In the genomic region with DNA sequence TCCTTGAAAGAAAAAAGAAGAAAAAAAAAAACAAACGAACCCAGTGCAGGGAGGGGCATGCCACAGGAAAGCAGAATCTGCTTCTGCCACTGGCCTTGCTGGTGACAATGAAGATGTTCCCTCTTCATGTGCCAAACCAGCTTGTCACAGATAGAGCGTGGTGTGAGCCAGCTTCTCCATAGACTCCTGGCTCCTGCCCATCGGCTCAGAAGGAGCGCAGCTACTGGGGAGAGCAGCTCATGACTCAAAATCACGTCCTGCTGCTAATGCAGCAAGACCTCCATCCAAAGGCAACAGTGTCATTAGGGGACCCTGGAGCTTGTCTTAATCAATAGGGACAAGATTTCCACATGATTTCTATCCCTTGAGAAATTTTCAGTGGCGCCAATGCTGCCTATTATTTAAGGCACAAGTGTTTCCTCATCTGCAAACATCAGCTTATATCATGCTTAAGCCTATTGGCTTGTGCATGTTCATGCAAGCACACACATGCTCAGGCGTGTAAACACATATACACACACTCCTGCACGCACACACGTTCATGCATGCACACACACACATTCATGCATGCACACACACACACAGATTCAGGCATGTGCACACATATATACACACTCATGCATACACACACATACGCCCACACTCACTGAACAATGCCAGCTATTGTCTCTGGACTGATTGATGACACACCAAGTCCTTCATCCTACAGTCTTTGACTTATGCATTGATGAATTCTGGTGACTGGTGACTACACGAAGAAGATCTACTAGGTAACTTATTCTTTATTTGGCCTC, we compare ENCODE assay signal across 1 cellular context.
TF ChIP-seq lines count a peak whose summit lies in the region.

No MANE protein-coding gene starts in this region.

TF ChIP-seq in H1, 55 proteins besides CTCF, POLR2A, EP300 and RAD21:
- TF ChIP-seq BRCA1 (IDR thresholded peaks at IDR 0.05; ENCODE audit: low read depth, low read length) (no peak), TAF7 (optimal IDR thresholded peaks at IDR 0.05; ENCODE audit: borderline replicate concordance, low read depth, low read length) (no peak), CEBPB (IDR thresholded peaks at IDR 0.05; ENCODE audit: low read depth, low read length) (no peak), SIX5 (IDR thresholded peaks at IDR 0.05; ENCODE audit: low read depth, low read length) (no peak), SRF (IDR thresholded peaks at IDR 0.05; ENCODE audit: low read depth, low read length) (no peak), GTF2F1 (IDR thresholded peaks at IDR 0.05; ENCODE audit: borderline replicate concordance, low read depth, low read length) (no peak), PHF8 (conservative IDR thresholded peaks at IDR 0.05; ENCODE audit: low read depth, low read length) (no peak), KDM4A (IDR thresholded peaks at IDR 0.05; ENCODE audit: low read depth, low read length, severe bottlenecking) (no peak), YY1 (IDR thresholded peaks at IDR 0.05; ENCODE audit: low read depth, low read length) (no peak), POU5F1 (IDR thresholded peaks at IDR 0.05; ENCODE audit: low read depth, low read length) (no peak)
- TF ChIP-seq, protein P1, sequence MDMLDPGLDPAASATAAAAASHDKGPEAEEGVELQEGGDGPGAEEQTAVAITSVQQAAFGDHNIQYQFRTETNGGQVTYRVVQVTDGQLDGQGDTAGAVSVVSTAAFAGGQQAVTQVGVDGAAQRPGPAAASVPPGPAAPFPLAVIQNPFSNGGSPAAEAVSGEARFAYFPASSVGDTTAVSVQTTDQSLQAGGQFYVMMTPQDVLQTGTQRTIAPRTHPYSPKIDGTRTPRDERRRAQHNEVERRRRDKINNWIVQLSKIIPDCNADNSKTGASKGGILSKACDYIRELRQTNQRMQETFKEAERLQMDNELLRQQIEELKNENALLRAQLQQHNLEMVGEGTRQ (IDR thresholded peaks at IDR 0.05; ENCODE audit: low read length), result no peak
- TF ChIP-seq, protein P2, sequence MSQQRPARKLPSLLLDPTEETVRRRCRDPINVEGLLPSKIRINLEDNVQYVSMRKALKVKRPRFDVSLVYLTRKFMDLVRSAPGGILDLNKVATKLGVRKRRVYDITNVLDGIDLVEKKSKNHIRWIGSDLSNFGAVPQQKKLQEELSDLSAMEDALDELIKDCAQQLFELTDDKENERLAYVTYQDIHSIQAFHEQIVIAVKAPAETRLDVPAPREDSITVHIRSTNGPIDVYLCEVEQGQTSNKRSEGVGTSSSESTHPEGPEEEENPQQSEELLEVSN (IDR thresholded peaks at IDR 0.05), result no peak
